Comparison of ENCODE assay signal across 27 cellular contexts in genomic region chr5:63155310-63155631, GRCh38.
"Had no signal": no experiment of that assay in that cellular context is flagged by ENCODE, and none has a peak within 500 bp of the region (broad histone marks: within the 10 kb centered on the region; RNA-seq: fewer than 3 reads in every experiment).

No MANE protein-coding gene starts in this region.

- H3K4me3 ChIP-seq: ascending aorta, cardiac muscle cell, SJCRH30, SK-N-MC had no signal

- H3K27me3 Mint-ChIP-seq: activated CD4-positive, alpha-beta T cell treated with anti-CD3 and anti-CD28 coated beads, Interleukin-2, amount 10 ng/mL, durations not matched to agents 24 days and 14 days; activated CD8-positive, alpha-beta T cell treated with anti-CD3 and anti-CD28 coated beads for 36 hours; activated naive CD4-positive, alpha-beta T cell treated with anti-CD3 and anti-CD28 coated beads, Interleukin-2, amount 50 U/mL, for 24 hours; activated naive CD8-positive, alpha-beta T cell treated with anti-CD3 and anti-CD28 coated beads, Interleukin-2, amount 10 ng/mL, durations not matched to agents 7 days and 5 days; central memory CD8-positive, alpha-beta T cell had no signal

- H3K27ac Mint-ChIP-seq: activated CD4-positive, alpha-beta T cell treated with anti-CD3 and anti-CD28 coated beads, Interleukin-2, amount 10 ng/mL, durations not matched to agents 24 days and 14 days; activated CD8-positive, alpha-beta T cell treated with anti-CD3 and anti-CD28 coated beads for 36 hours; activated naive CD4-positive, alpha-beta T cell treated with anti-CD3 and anti-CD28 coated beads, Interleukin-2, amount 50 U/mL, for 24 hours; activated naive CD8-positive, alpha-beta T cell treated with anti-CD3 and anti-CD28 coated beads, Interleukin-2, amount 10 ng/mL, durations not matched to agents 7 days and 5 days; activated T-helper 2 cell treated with anti-CD3 and anti-CD28 coated beads, Interferon-gamma antibody, Interleukin-2, Interleukin-4, amounts not matched to agents 10 μg/mL and 5 μg/mL and 100 μg/mL, durations not matched to agents 14 hours and 24 hours and 36 hours had no signal

- H3K9me3 Mint-ChIP-seq: activated CD4-positive, alpha-beta T cell treated with anti-CD3 and anti-CD28 coated beads, Interleukin-2, amount 10 ng/mL, durations not matched to agents 24 days and 14 days; activated CD8-positive, alpha-beta T cell treated with anti-CD3 and anti-CD28 coated beads for 36 hours; activated naive CD4-positive, alpha-beta T cell treated with anti-CD3 and anti-CD28 coated beads, Interleukin-2, amount 50 U/mL, for 24 hours; activated naive CD8-positive, alpha-beta T cell treated with anti-CD3 and anti-CD28 coated beads, Interleukin-2, amount 10 ng/mL, durations not matched to agents 7 days and 5 days; activated T-helper 2 cell treated with anti-CD3 and anti-CD28 coated beads, Interferon-gamma antibody, Interleukin-2, Interleukin-4, amounts not matched to agents 10 μg/mL and 5 μg/mL and 100 μg/mL, durations not matched to agents 14 hours and 24 hours and 36 hours had no signal

- H3K4me1 ChIP-seq: ascending aorta, SJCRH30 had no signal

- H3K27ac ChIP-seq: ascending aorta, cardiac muscle cell, SJCRH30, SK-N-MC had no signal

- H3K4me3 Mint-ChIP-seq: activated CD4-positive, alpha-beta T cell treated with anti-CD3 and anti-CD28 coated beads, Interleukin-2, amount 10 ng/mL, durations not matched to agents 24 days and 14 days; activated CD8-positive, alpha-beta T cell treated with anti-CD3 and anti-CD28 coated beads for 36 hours; activated naive CD4-positive, alpha-beta T cell treated with anti-CD3 and anti-CD28 coated beads, Interleukin-2, amount 50 U/mL, for 24 hours; activated naive CD8-positive, alpha-beta T cell treated with anti-CD3 and anti-CD28 coated beads, Interleukin-2, amount 10 ng/mL, durations not matched to agents 7 days and 5 days; central memory CD8-positive, alpha-beta T cell had no signal

- H3K9me3 ChIP-seq: ascending aorta, SJCRH30 had no signal

- H3K4me1 Mint-ChIP-seq: activated CD4-positive, alpha-beta T cell treated with anti-CD3 and anti-CD28 coated beads, Interleukin-2, amount 10 ng/mL, durations not matched to agents 24 days and 14 days; activated naive CD4-positive, alpha-beta T cell treated with anti-CD3 and anti-CD28 coated beads, Interleukin-2, amount 50 U/mL, for 24 hours; activated naive CD8-positive, alpha-beta T cell treated with anti-CD3 and anti-CD28 coated beads, Interleukin-2, amount 10 ng/mL, durations not matched to agents 7 days and 5 days; central memory CD8-positive, alpha-beta T cell had no signal

- DNase-seq: activated CD4-positive, alpha-beta T cell treated with anti-CD3 and anti-CD28 coated beads, Interleukin-2, amount 10 ng/mL, durations not matched to agents 24 days and 14 days; activated CD4-positive, alpha-beta T cell treated with anti-CD3 and anti-CD28 coated beads, Interleukin-2, amount 50 U/mL, for 4 hours; activated CD8-positive, alpha-beta T cell treated with anti-CD3 and anti-CD28 coated beads for 36 hours; activated gamma-delta T cell; activated naive CD4-positive, alpha-beta T cell treated with Interleukin-2 at 50 U/mL for 16 hours; activated naive CD8-positive, alpha-beta T cell treated with anti-CD3 and anti-CD28 coated beads, Interleukin-2, amount 10 ng/mL, durations not matched to agents 7 days and 5 days; activated T-cell treated with anti-CD3 and anti-CD28 coated beads, Interleukin-2, amount 50 U/mL, for 1 hour; amygdala; Karpas-422; KBM-7; NCI-H1105; NCI-H1417 treated with DMSO at 0.1 percent for 48 hours; NCI-H187 treated with DMSO at 0.1 percent for 48 hours; NCI-H2081; NCI-H345; NCI-H524 treated with DMSO at 0.1 percent for 48 hours; PC-3; Right ventricle myocardium superior; SJCRH30 had no signal

- ATAC-seq: activated CD8-positive, alpha-beta T cell treated with anti-CD3 and anti-CD28 coated beads for 36 hours; PC-3 had no signal

- FAIRE-seq: RCC 7860, TTC549 had no signal

- H3K36me3 Mint-ChIP-seq: activated naive CD4-positive, alpha-beta T cell treated with anti-CD3 and anti-CD28 coated beads, Interleukin-2, amount 50 U/mL, for 24 hours; activated naive CD8-positive, alpha-beta T cell treated with anti-CD3 and anti-CD28 coated beads, Interleukin-2, amount 10 ng/mL, durations not matched to agents 7 days and 5 days had no signal
